In the genomic region with DNA sequence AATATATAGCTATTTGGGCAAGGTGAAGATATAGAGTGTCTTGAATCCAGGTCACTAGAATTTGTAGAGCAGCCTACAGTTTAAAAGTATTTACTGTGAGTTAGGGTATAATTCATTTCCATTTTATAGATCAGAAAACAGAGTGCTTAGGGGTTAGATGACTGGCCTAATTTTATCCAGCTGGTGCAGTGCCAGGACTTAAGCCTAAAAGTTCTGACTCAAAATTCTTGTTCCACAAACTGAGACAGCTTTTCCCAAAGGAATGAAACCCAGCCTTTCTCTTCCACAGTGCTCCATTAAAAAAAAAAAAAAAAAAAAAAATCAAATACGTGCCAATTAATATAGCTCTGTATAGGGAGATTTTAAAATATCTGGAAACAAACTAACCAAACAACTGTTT, we compare ENCODE assay signal across 1 cellular context.
TF ChIP-seq lines count a peak whose summit lies in the region.

No MANE protein-coding gene starts in this region.

TF ChIP-seq in IMR-90, 13 proteins besides CTCF, POLR2A, EP300 and RAD21:
- TF ChIP-seq SMC3 (IDR thresholded peaks at IDR 0.05; ENCODE audit: low read depth, low read length) (no peak), CHD1 (IDR thresholded peaks at IDR 0.05; ENCODE audit: low read depth, low read length) (no peak), MAFK (IDR thresholded peaks at IDR 0.05; ENCODE audit: low read depth, low read length) (no peak), MAZ (IDR thresholded peaks at IDR 0.05; ENCODE audit: borderline replicate concordance, low read depth, low read length) (no peak), NFE2L2 (IDR thresholded peaks at IDR 0.05; ENCODE audit: low read depth, low read length) (no peak), BHLHE40 (IDR thresholded peaks at IDR 0.05; ENCODE audit: low read depth, low read length) (no peak), RFX5 (IDR thresholded peaks at IDR 0.05; ENCODE audit: low read depth, low read length) (no peak), CEBPB (IDR thresholded peaks at IDR 0.05; ENCODE audit: low read depth, low read length) (no peak), USF2 (IDR thresholded peaks at IDR 0.05; ENCODE audit: low read depth, low read length) (no peak), FOS (IDR thresholded peaks at IDR 0.05; ENCODE audit: low read depth, low read length) (no peak), RCOR1 (IDR thresholded peaks at IDR 0.05; ENCODE audit: insufficient replicate concordance, low read length) (no peak), MXI1 (IDR thresholded peaks at IDR 0.05; ENCODE audit: borderline replicate concordance, low read depth, low read length) (no peak)
- TF ChIP-seq, protein P1, sequence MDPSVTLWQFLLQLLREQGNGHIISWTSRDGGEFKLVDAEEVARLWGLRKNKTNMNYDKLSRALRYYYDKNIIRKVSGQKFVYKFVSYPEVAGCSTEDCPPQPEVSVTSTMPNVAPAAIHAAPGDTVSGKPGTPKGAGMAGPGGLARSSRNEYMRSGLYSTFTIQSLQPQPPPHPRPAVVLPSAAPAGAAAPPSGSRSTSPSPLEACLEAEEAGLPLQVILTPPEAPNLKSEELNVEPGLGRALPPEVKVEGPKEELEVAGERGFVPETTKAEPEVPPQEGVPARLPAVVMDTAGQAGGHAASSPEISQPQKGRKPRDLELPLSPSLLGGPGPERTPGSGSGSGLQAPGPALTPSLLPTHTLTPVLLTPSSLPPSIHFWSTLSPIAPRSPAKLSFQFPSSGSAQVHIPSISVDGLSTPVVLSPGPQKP (IDR thresholded peaks at IDR 0.05; ENCODE audit: borderline replicate concordance, low read depth, low read length): no peak
